In the genomic region with DNA sequence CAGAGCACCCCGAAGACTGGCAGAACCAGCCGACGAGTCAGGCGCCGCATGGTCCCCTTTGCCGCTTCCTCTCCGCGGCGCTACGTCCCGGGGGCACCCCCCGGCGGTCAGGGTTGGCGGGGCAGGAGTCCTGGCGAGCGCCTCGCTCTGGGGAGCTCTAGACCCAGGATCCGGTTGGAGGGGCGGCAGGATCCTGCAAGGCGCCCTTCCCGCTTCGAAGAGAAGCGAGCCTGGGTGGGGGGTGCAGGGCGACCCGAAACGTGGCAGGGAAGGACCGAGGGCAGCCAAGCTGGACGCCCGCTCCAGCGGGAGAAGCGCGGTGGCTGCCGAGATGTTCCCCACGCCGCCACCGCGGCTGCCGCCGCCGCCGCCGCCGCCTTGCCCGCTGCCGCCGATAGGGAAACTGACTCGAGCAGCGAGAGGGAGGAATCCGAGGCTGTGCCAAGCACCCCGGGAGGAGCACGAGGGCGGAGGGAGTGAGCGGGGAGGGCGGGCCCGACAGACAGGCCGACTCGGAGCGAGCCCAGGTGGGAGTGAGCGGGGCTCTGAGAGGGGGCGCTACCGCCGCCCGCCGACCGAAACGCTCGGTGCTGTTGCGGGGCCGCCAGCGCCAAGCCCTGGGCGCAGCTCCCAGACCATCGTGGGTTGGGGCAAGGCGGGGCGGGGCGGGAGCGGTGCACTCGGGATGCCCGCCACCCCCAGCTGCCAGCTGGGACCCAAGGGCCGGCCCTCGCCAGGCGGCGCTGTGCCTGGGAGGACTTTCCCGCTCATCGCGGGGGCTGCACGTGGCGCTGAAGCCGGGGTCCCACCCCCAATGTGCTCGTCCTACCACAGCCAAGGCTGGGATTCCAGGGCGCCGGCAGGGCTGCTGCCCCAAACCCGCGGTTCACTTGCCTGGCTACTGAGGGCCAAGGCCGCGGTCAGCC, we compare ENCODE assay signal across 8 cellular contexts. TPM values are rescaled to one million over a fixed set of nuclear protein-coding genes. Genes with fewer than 3 reads are reported as not detected.
DNase-seq lines count a peak whose midpoint lies in the region; ATAC-seq, FAIRE-seq and TF ChIP-seq lines count a peak whose summit lies in the region.

A gene with protein sequence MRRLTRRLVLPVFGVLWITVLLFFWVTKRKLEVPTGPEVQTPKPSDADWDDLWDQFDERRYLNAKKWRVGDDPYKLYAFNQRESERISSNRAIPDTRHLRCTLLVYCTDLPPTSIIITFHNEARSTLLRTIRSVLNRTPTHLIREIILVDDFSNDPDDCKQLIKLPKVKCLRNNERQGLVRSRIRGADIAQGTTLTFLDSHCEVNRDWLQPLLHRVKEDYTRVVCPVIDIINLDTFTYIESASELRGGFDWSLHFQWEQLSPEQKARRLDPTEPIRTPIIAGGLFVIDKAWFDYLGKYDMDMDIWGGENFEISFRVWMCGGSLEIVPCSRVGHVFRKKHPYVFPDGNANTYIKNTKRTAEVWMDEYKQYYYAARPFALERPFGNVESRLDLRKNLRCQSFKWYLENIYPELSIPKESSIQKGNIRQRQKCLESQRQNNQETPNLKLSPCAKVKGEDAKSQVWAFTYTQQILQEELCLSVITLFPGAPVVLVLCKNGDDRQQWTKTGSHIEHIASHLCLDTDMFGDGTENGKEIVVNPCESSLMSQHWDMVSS (minus strand): TSS at position 404 of the 926 bp plus-strand sequence. CDS start 354 bp downstream, at position 50.

- H3K4me3 Mint-ChIP-seq in activated CD4-positive, alpha-beta T cell treated with anti-CD3 and anti-CD28 coated beads, Interleukin-2, amount 10 ng/mL, durations not matched to agents 7 days and 5 days, result peak within 1 kb of the TSS; percentile 45

- TF ChIP-seq CTCF in A549 (IDR thresholded peaks at IDR 0.05) (peak; percentile 88), GM12874 (IDR thresholded peaks at IDR 0.05; ENCODE audit: insufficient read depth, low read depth, low read length) (peak; percentile 36; the same call in 1 of the 2 replicates), epithelial cell of proximal tubule (conservative IDR thresholded peaks at IDR 0.05; ENCODE audit: low read depth, low read length) (peak; percentile 73)

- H3K4me1 Mint-ChIP-seq in activated CD4-positive, alpha-beta T cell treated with anti-CD3 and anti-CD28 coated beads, Interleukin-2, amount 10 ng/mL, durations not matched to agents 7 days and 5 days, result peaks cover 7% of the 10 kb centered on the region

- H3K4me2 ChIP-seq in A549, result peak within 1 kb of the TSS; percentile 90

- no peaks in the 10 kb centered on the region for H3K9me3 ChIP-seq in A549
- H3K9me3 ChIP-seq in mesodermal cell (ENCODE audit: control insufficient read depth, low read length), result no peaks in the 10 kb centered on the region

- H3K9me3 Mint-ChIP-seq in activated CD4-positive, alpha-beta T cell treated with anti-CD3 and anti-CD28 coated beads, Interleukin-2, amount 10 ng/mL, durations not matched to agents 7 days and 5 days, result no peaks in the 10 kb centered on the region

- TF ChIP-seq EP300 in A549 (IDR thresholded peaks at IDR 0.05), result no peak

- POLR2A ChIA-PET in A549 (lab: Yijun Ruan, JAX), result interaction anchor here (0.6 to 1.5 kb wide), 6 partner anchors 12 to 427 kb away, joined by 3 to 5 read pairs (median 4); a partner anchor contains a TSS
- POLR2A ChIA-PET in activated CD4-positive, alpha-beta T cell treated with anti-CD3 and anti-CD28 coated beads, Interleukin-2, amount 10 ng/mL, durations not matched to agents 7 days and 5 days (lab: Charles Lee), result no interaction called here

- H3K4me1 ChIP-seq in A549 (peaks cover 11% of the 10 kb centered on the region), mesodermal cell (ENCODE audit: control insufficient read depth, insufficient read depth, low read length, poor library complexity, severe bottlenecking) (no peaks in the 10 kb centered on the region)

- H3K27ac ChIP-seq in A549, result peak within 1 kb of the TSS; percentile 79 to 88
- H3K27ac ChIP-seq in mesodermal cell (ENCODE audit: low read depth, low read length, severe bottlenecking), result no peak within 1 kb of the TSS

- CTCF ChIA-PET in A549 (lab: Yijun Ruan, JAX), result interaction anchor here (0.6 to 9.5 kb wide), 89 partner anchors 9 to 1038 kb away, joined by 3 to 102 read pairs (median 4); a partner anchor contains a TSS
- CTCF ChIA-PET in activated CD4-positive, alpha-beta T cell treated with anti-CD3 and anti-CD28 coated beads, Interleukin-2, amount 10 ng/mL, durations not matched to agents 7 days and 5 days (lab: Charles Lee), result interaction anchor here (0.6 to 1.2 kb wide), 3 partner anchors 24 to 427 kb away, joined by 3 to 4 read pairs (median 4); no protein-coding TSS in a partner anchor

- peak within 1 kb of the TSS; percentile 63 for H3K4me3 ChIP-seq in A549
- H3K4me3 ChIP-seq in epithelial cell of proximal tubule (ENCODE audit: low read depth, low read length), result peak within 1 kb of the TSS; percentile 92
- peak within 1 kb of the TSS; percentile 46 for H3K4me3 ChIP-seq in mesodermal cell (ENCODE audit: extremely low read depth, insufficient read depth, low read length, poor library complexity, severe bottlenecking)

- no peaks in the 10 kb centered on the region for H3K36me3 Mint-ChIP-seq in activated CD4-positive, alpha-beta T cell treated with anti-CD3 and anti-CD28 coated beads, Interleukin-2, amount 10 ng/mL, durations not matched to agents 7 days and 5 days (ENCODE audit: low read depth)

- peak; percentile 89 to 92 for ATAC-seq in A549
- no peak for ATAC-seq in HG03460 (IDR thresholded peaks at IDR 0.05; ENCODE audit: unreplicated experiment)

- peak; percentile 63 to 65 for TF ChIP-seq RAD21 in A549 (conservative IDR thresholded peaks at IDR 0.05 in 1 of 2, IDR thresholded peaks at IDR 0.05 in 1 of 2)

- H3K27ac Mint-ChIP-seq in activated CD4-positive, alpha-beta T cell treated with anti-CD3 and anti-CD28 coated beads, Interleukin-2, amount 10 ng/mL, durations not matched to agents 7 days and 5 days, result no peak within 1 kb of the TSS

- H3K36me3 ChIP-seq in mesodermal cell (ENCODE audit: control insufficient read depth, insufficient read depth, low read length), result no peaks in the 10 kb centered on the region

- WGBS in A549 (ENCODE audit: missing lambda C conversion rate), result 4% methylated on average over 37 of the region's 95 CpGs
- 2 to 3% methylated on average over 60 to 83 of the region's 95 CpGs for WGBS in mesodermal cell (ENCODE audit: insufficient coverage in 2 of 2), 2 experiments

- peaks cover 58% of the 10 kb centered on the region for H3K27me3 Mint-ChIP-seq in activated CD4-positive, alpha-beta T cell treated with anti-CD3 and anti-CD28 coated beads, Interleukin-2, amount 10 ng/mL, durations not matched to agents 7 days and 5 days

- FAIRE-seq in A549 (lab: Jason Lieb, UNC), result no peak

- TF ChIP-seq POLR2A in A549 (IDR thresholded peaks at IDR 0.05; ENCODE audit: low read length), result no peak; the same call in none of the 2 replicates

- DNase-seq in A549 (ENCODE audit: low read depth in 1 of 2, low spot score in 1 of 2) (peak; percentile 85 to 96), Kasumi-1 (lab: John Stamatoyannopoulos, UW) (peak; percentile 59 to 62), epithelial cell of proximal tubule (ENCODE audit: low read depth) (no peak)
- DNase-seq in activated CD4-positive, alpha-beta T cell treated with anti-CD3 and anti-CD28 coated beads, Interleukin-2, amount 10 ng/mL, durations not matched to agents 7 days and 5 days, result peak; percentile 22
- peak; percentile 13 to 34 for DNase-seq in stimulated activated CD8-positive, alpha-beta memory T cell treated with anti-CD3 and anti-CD28 coated beads, Interleukin-7, amount 100 ng/mL, for 48 hours (ENCODE audit: extremely low read depth in 1 of 2, low read depth in 1 of 2)

TF ChIP-seq in A549, 52 proteins besides CTCF, POLR2A, EP300 and RAD21 (continues in another document):
- no peak for TF ChIP-seq TP53 (CRISPR knock-in tag; IDR thresholded peaks at IDR 0.05)
- TF ChIP-seq, protein P1, sequence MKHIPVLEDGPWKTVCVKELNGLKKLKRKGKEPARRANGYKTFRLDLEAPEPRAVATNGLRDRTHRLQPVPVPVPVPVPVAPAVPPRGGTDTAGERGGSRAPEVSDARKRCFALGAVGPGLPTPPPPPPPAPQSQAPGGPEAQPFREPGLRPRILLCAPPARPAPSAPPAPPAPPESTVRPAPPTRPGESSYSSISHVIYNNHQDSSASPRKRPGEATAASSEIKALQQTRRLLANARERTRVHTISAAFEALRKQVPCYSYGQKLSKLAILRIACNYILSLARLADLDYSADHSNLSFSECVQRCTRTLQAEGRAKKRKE (CRISPR knock-in tag; IDR thresholded peaks at IDR 0.05; ENCODE audit: low read depth), result peak; percentile 92
- TF ChIP-seq FOSB (CRISPR knock-in tag; IDR thresholded peaks at IDR 0.05), result no peak
- no peak for TF ChIP-seq HEYL (CRISPR knock-in tag; IDR thresholded peaks at IDR 0.05)
- TF ChIP-seq SMC3 (IDR thresholded peaks at IDR 0.05), result peak; percentile 87
- TF ChIP-seq ESRRA (IDR thresholded peaks at IDR 0.05; ENCODE audit: borderline replicate concordance, low read length), result no peak
- TF ChIP-seq FOXS1 (CRISPR knock-in tag; IDR thresholded peaks at IDR 0.05), result peak; percentile 78; the same call in 1 of the 2 replicates
- no peak for TF ChIP-seq ZC3H11A (IDR thresholded peaks at IDR 0.05)
- no peak for TF ChIP-seq JUNB (IDR thresholded peaks at IDR 0.05)
- no peak for TF ChIP-seq KDM1A (IDR thresholded peaks at IDR 0.05; ENCODE audit: low read depth)
- 0 out of 2 replicates have a peak, but pooled peaks have one; percentile 43 for TF ChIP-seq MAZ (IDR thresholded peaks at IDR 0.05; ENCODE audit: borderline replicate concordance, low read depth, low read length)
- TF ChIP-seq JUN (IDR thresholded peaks at IDR 0.05), result peak in 1 of 2 experiments; percentile 79; a peak in 2 of 5 replicates

RNA-seq across cellular contexts. Expression of the gene that starts here (rescaled TPM):
- polyA plus RNA-seq in A549 (2011; rRNA removed) (34.4 and 40.1 TPM in 2 replicates), A549 (2017; fragmentation: RNase III; extraction: RNeasy Plus Mini Kit Qiagen cat#74134 plus additional on column Dnase treatment) (38.3 to 48.0 TPM (median 40.0 TPM) in 3 replicates)
- polyA plus RNA-seq in A549 (2012; cell fraction: cytosol; rRNA removed), result 60.4 and 63.0 TPM in 2 replicates
- 93.1 and 104 TPM in 2 replicates for polyA plus RNA-seq in A549 (2012; cell fraction: nucleus; rRNA removed)
- polyA minus RNA-seq in A549 (2011; rRNA and poly(A)+ RNA removed), result 81.5 and 99.9 TPM in 2 replicates
- not detected for total RNA-seq in activated CD4-positive, alpha-beta T cell treated with anti-CD3 and anti-CD28 coated beads, Interleukin-2, amount 10 ng/mL, durations not matched to agents 7 days and 5 days
- total RNA-seq in epithelial cell of proximal tubule, result 80.7 and 90.4 TPM in 2 replicates
- 3.6 TPM for polyA plus RNA-seq in mesodermal cell (2013, experiment 1 of 2)
- 2.5 TPM for polyA plus RNA-seq in mesodermal cell (2013, experiment 2 of 2)

Comparison
In these comparisons a context has a peak if more than half of its experiments do, and no peak if none do; other contexts are left out.
1. RNA of the gene that starts here (total RNA-seq): 80.7 to 90.4 TPM in epithelial cell of proximal tubule; not detected in activated CD4-positive, alpha-beta T cell treated with anti-CD3 and anti-CD28 coated beads, Interleukin-2, amount 10 ng/mL, durations not matched to agents 7 days and 5 days; every median in the first group is over 10 times any median in the second.
2. Peak in DNase-seq in activated CD4-positive, alpha-beta T cell treated with anti-CD3 and anti-CD28 coated beads, Interleukin-2, amount 10 ng/mL, durations not matched to agents 7 days and 5 days; RNA of the gene not detected or under 1 TPM.
3. CTCF ChIP-seq: peak in every context shown above with its lines; median percentile 88 in A549; 73 in epithelial cell of proximal tubule; 36 in GM12874.
4. Peak in every context shown above with its lines, with median percentiles within 50 percentile points of each other: H3K4me3 ChIP-seq.